In genomic region chr2:216302981-216303676, GRCh38 we compare ENCODE assay signal across 1 cellular context.
TF ChIP-seq lines count a peak whose summit lies in the region.

No MANE protein-coding gene starts in this region.

TF ChIP-seq in SK-N-SH, 30 proteins besides CTCF, POLR2A, EP300 and RAD21:
- TF ChIP-seq MAX (IDR thresholded peaks at IDR 0.05; ENCODE audit: low read depth) (no peak), REST (IDR thresholded peaks at IDR 0.05; ENCODE audit: low read depth, low read length) (peak; percentile 92)
